Comparison of ENCODE assay signal across 24 cellular contexts in genomic region chr6:33853026-33853425, GRCh38. TPM values are rescaled to one million over a fixed set of nuclear protein-coding genes. Genes with fewer than 3 reads are reported as not detected.
"Had no signal": no experiment of that assay in that cellular context is flagged by ENCODE, and none has a peak within 500 bp of the region (broad histone marks: within the 10 kb centered on the region; RNA-seq: fewer than 3 reads in every experiment).

No MANE protein-coding gene starts in this region.

- H3K4me2 ChIP-seq: KMS-11, SK-N-SH had no signal

- H3K9me3 ChIP-seq: SK-N-SH had no signal

- DNase-seq: Kasumi-1, MM.1S, NCI-H1092 treated with DMSO at 0.1 percent for 48 hours, NCI-H1436, NCI-H187, NCI-H2029, NCI-H2081 treated with DMSO at 0.1 percent for 48 hours, NCI-H2171, NCI-H226, NCI-H446, NCI-H510A, NCI-H524 treated with DMSO at 0.1 percent for 48 hours, NCI-H69, NCI-H774, RPMI8226, SHP77, SK-N-SH had no signal

- H3K4me3 Mint-ChIP-seq: IgD-negative memory B cell had no signal

- H3K27ac ChIP-seq: KMS-11 had no signal

- H3K27ac Mint-ChIP-seq: IgD-negative memory B cell had no signal

- H3K9ac ChIP-seq: KMS-11, SK-N-SH had no signal

- ATAC-seq: HepG2, K562 had no signal

- H3K4me3 ChIP-seq: K562 had no signal

RNA-seq across cellular contexts. Expression of gene MLN, which starts 49.2 kb away (rescaled TPM):
- total RNA-seq: HepG2, HT1080, K562, M059J, SK-MEL-5 had no signal
- polyA plus RNA-seq: HepG2, IgD-negative memory B cell, K562, SK-N-SH had no signal
